Comparison of ENCODE assay signal across 13 cellular contexts in the genomic region with DNA sequence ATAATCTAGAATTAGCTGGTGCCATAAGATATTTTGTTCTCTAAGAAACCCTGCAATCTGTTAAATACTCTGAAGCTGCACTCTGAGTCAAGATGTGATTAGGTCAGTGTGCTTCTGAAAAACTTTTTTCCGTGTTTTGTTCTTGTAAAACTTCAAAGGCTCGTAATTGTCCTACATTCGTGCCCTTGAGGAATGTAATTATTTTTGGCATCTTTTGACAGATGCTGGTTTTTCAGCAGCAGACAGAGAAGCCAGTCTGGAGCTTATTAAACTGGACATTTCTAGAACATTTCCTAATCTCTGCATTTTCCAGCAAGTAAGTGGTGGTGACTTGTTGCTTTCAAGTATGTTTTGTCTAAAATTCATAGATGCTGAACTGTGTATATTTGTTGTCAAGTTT.
"Had no signal": no experiment of that assay in that cellular context is flagged by ENCODE, and none has a peak within 500 bp of the region (broad histone marks: within the 10 kb centered on the region; RNA-seq: fewer than 3 reads in every experiment).

No MANE protein-coding gene starts in this region.

- ATAC-seq: body of pancreas, heart left ventricle, natural killer cell had no signal

- H3K4me3 Mint-ChIP-seq: natural killer cell; T-helper 1 cell treated with Interleukin-12 subunit alpha and Interleukin-12 subunit beta and Interleukin-4 antibody, amounts not matched to agents 30 μg/mL and 1 μg/mL, for 36 hours; WTC11 had no signal

- H3K4me3 ChIP-seq: body of pancreas, dorsolateral prefrontal cortex, esophagus muscularis mucosa, heart left ventricle had no signal

- H3K27me3 ChIP-seq: body of pancreas, dorsolateral prefrontal cortex, esophagus muscularis mucosa, heart left ventricle had no signal

- H3K4me1 ChIP-seq: body of pancreas had no signal

- H3K27ac ChIP-seq: body of pancreas, esophagus muscularis mucosa, heart left ventricle had no signal

- H3K27ac Mint-ChIP-seq: WTC11 had no signal

- DNase-seq: activated CD4-positive, alpha-beta T cell treated with anti-CD3 and anti-CD28 coated beads, Interleukin-2, amount 50 U/mL, for 1 hour; activated gamma-delta T cell treated with Interleukin-2 at 50 U/mL for 16 hours; activated T-cell treated with anti-CD3 and anti-CD28 coated beads, Interleukin-2, amount 50 U/mL, for 1 hour; body of pancreas; central memory CD4-positive, alpha-beta T cell; dorsolateral prefrontal cortex; foreskin melanocyte; heart left ventricle; natural killer cell; trophoblast cell had no signal

- H3K9me3 ChIP-seq: body of pancreas, esophagus muscularis mucosa, heart left ventricle had no signal

- H3K4me1 Mint-ChIP-seq: natural killer cell had no signal

- H3K9me3 Mint-ChIP-seq: natural killer cell; T-helper 1 cell treated with Interleukin-12 subunit alpha and Interleukin-12 subunit beta and Interleukin-4 antibody, amounts not matched to agents 30 μg/mL and 1 μg/mL, for 36 hours; WTC11 had no signal
